Comparison of ENCODE assay signal across 14 cellular contexts in genomic region chr22:44918166-44918924, GRCh38.
"Had no signal": no experiment of that assay in that cellular context is flagged by ENCODE, and none has a peak within 500 bp of the region (broad histone marks: within the 10 kb centered on the region; RNA-seq: fewer than 3 reads in every experiment).

No MANE protein-coding gene starts in this region.

- DNase-seq: activated CD4-positive, alpha-beta T cell treated with anti-CD3 and anti-CD28 coated beads for 48 hours; activated CD8-positive, alpha-beta memory T cell treated with anti-CD3 and anti-CD28 coated beads, Interleukin-2, amount 50 U/mL, for 48 hours; activated CD8-positive, alpha-beta T cell treated with anti-CD3 and anti-CD28 coated beads, Interleukin-2, amount 10 ng/mL, durations not matched to agents 7 days and 5 days; activated naive CD4-positive, alpha-beta T cell treated with anti-CD3 and anti-CD28 coated beads for 36 hours; caudate nucleus; effector memory CD4-positive, alpha-beta T cell; gastrocnemius medialis; stimulated activated CD4-positive, alpha-beta T cell treated with anti-CD3 and anti-CD28 coated beads, Interleukin-4, amount 100 ng/mL, for 4 hours; T-helper 1 cell; thyroid gland; WERI-Rb-1 had no signal

- H3K4me1 ChIP-seq: adrenal gland, gastrocnemius medialis, thyroid gland had no signal

- ATAC-seq: activated CD8-positive, alpha-beta T cell treated with anti-CD3 and anti-CD28 coated beads, Interleukin-2, amount 10 ng/mL, durations not matched to agents 7 days and 5 days; gastrocnemius medialis had no signal

- H3K36me3 ChIP-seq: adrenal gland, gastrocnemius medialis, thyroid gland had no signal

- H3K9me3 ChIP-seq: adrenal gland, gastrocnemius medialis, thyroid gland had no signal

- H3K36me3 Mint-ChIP-seq: natural killer cell treated with Interleukin-12 subunit alpha and Interleukin-12 subunit beta and Interleukin-15 and Interleukin-18, amount 100 ng/mL, for 72 hours had no signal

- H3K4me3 Mint-ChIP-seq: activated CD8-positive, alpha-beta T cell treated with anti-CD3 and anti-CD28 coated beads, Interleukin-2, amount 10 ng/mL, durations not matched to agents 7 days and 5 days; activated naive CD4-positive, alpha-beta T cell treated with anti-CD3 and anti-CD28 coated beads for 36 hours; natural killer cell treated with Interleukin-12 subunit alpha and Interleukin-12 subunit beta and Interleukin-15 and Interleukin-18, amount 100 ng/mL, for 72 hours had no signal

- H3K4me3 ChIP-seq: adrenal gland, gastrocnemius medialis, thyroid gland had no signal

- H3K27ac Mint-ChIP-seq: activated CD8-positive, alpha-beta T cell treated with anti-CD3 and anti-CD28 coated beads, Interleukin-2, amount 10 ng/mL, durations not matched to agents 7 days and 5 days; activated naive CD4-positive, alpha-beta T cell treated with anti-CD3 and anti-CD28 coated beads for 36 hours; natural killer cell treated with Interleukin-12 subunit alpha and Interleukin-12 subunit beta and Interleukin-15 and Interleukin-18, amount 100 ng/mL, for 72 hours had no signal

- H3K27me3 ChIP-seq: adrenal gland, gastrocnemius medialis, thyroid gland had no signal

- H3K9me3 Mint-ChIP-seq: activated naive CD4-positive, alpha-beta T cell treated with anti-CD3 and anti-CD28 coated beads for 36 hours; natural killer cell treated with Interleukin-12 subunit alpha and Interleukin-12 subunit beta and Interleukin-15 and Interleukin-18, amount 100 ng/mL, for 72 hours had no signal

- H3K27ac ChIP-seq: adrenal gland, epithelial cell of prostate, gastrocnemius medialis, thyroid gland, WERI-Rb-1 had no signal
